In the genomic region with DNA sequence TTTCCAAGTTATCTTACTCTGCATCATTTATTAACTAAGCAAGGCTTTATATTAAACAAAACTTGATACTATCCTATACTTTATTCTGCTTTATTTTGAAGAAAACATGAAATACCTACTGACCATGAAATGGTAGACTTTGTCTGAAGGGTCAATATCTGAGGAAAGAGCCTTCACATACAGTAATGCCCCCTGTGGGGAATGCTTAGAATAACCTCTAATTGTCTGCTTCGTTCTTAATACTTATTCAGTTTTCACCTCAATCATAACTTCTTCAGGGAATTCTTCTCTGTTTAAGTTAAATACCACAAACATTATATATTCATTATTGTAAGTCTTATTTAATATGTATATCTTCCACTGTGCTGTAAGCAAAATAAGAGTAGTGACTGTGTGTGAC, we compare ENCODE assay signal across 1 cellular context.
TF ChIP-seq lines count a peak whose summit lies in the region.

No MANE protein-coding gene starts in this region.

TF ChIP-seq in HepG2, 621 proteins besides CTCF, POLR2A, EP300 and RAD21 (continued from another document):
- TF ChIP-seq, protein P1, sequence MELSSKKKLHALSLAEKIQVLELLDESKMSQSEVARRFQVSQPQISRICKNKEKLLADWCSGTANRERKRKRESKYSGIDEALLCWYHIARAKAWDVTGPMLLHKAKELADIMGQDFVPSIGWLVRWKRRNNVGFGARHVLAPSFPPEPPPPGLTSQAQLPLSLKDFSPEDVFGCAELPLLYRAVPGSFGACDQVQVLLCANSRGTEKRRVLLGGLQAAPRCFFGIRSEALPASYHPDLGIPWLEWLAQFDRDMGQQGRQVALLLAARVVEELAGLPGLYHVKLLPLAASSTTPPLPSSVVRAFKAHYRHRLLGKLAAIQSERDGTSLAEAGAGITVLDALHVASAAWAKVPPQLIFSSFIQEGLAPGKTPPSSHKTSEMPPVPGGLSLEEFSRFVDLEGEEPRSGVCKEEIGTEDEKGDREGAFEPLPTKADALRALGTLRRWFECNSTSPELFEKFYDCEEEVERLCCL (CRISPR knock-in tag; IDR thresholded peaks at IDR 0.05; ENCODE audit: borderline replicate concordance) = no peak
- TF ChIP-seq NR1H2 (CRISPR knock-in tag; IDR thresholded peaks at IDR 0.05; ENCODE audit: borderline replicate concordance, low read depth) (no peak), ZNF17 (CRISPR knock-in tag; IDR thresholded peaks at IDR 0.05) (no peak), ZFP37 (CRISPR knock-in tag; IDR thresholded peaks at IDR 0.05; ENCODE audit: borderline replicate concordance) (no peak), SSRP1 (CRISPR knock-in tag; IDR thresholded peaks at IDR 0.05) (no peak), ISL2 (CRISPR knock-in tag; IDR thresholded peaks at IDR 0.05) (no peak), SRSF9 (IDR thresholded peaks at IDR 0.05; ENCODE audit: borderline replicate concordance, insufficient read depth, low read depth, low read length, poor library complexity, severe bottlenecking) (no peak), SKI (IDR thresholded peaks at IDR 0.05; ENCODE audit: partially characterized antibody) (no peak), ZBTB44 (CRISPR knock-in tag; IDR thresholded peaks at IDR 0.05) (no peak), ZNF616 (CRISPR knock-in tag; IDR thresholded peaks at IDR 0.05; ENCODE audit: low read depth) (no peak)
- TF ChIP-seq, protein P2, sequence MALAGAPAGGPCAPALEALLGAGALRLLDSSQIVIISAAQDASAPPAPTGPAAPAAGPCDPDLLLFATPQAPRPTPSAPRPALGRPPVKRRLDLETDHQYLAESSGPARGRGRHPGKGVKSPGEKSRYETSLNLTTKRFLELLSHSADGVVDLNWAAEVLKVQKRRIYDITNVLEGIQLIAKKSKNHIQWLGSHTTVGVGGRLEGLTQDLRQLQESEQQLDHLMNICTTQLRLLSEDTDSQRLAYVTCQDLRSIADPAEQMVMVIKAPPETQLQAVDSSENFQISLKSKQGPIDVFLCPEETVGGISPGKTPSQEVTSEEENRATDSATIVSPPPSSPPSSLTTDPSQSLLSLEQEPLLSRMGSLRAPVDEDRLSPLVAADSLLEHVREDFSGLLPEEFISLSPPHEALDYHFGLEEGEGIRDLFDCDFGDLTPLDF (CRISPR knock-in tag; IDR thresholded peaks at IDR 0.05) = no peak
- TF ChIP-seq, protein P3, sequence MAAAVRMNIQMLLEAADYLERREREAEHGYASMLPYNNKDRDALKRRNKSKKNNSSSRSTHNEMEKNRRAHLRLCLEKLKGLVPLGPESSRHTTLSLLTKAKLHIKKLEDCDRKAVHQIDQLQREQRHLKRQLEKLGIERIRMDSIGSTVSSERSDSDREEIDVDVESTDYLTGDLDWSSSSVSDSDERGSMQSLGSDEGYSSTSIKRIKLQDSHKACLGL (CRISPR knock-in tag; IDR thresholded peaks at IDR 0.05) = no peak
- TF ChIP-seq, protein P4, sequence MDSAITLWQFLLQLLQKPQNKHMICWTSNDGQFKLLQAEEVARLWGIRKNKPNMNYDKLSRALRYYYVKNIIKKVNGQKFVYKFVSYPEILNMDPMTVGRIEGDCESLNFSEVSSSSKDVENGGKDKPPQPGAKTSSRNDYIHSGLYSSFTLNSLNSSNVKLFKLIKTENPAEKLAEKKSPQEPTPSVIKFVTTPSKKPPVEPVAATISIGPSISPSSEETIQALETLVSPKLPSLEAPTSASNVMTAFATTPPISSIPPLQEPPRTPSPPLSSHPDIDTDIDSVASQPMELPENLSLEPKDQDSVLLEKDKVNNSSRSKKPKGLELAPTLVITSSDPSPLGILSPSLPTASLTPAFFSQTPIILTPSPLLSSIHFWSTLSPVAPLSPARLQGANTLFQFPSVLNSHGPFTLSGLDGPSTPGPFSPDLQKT (CRISPR knock-in tag; IDR thresholded peaks at IDR 0.05; ENCODE audit: borderline replicate concordance) = no peak
- TF ChIP-seq, protein P5, sequence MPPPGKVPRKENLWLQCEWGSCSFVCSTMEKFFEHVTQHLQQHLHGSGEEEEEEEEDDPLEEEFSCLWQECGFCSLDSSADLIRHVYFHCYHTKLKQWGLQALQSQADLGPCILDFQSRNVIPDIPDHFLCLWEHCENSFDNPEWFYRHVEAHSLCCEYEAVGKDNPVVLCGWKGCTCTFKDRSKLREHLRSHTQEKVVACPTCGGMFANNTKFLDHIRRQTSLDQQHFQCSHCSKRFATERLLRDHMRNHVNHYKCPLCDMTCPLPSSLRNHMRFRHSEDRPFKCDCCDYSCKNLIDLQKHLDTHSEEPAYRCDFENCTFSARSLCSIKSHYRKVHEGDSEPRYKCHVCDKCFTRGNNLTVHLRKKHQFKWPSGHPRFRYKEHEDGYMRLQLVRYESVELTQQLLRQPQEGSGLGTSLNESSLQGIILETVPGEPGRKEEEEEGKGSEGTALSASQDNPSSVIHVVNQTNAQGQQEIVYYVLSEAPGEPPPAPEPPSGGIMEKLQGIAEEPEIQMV (CRISPR knock-in tag; IDR thresholded peaks at IDR 0.05; ENCODE audit: low read depth) = no peak
